In the genomic region with DNA sequence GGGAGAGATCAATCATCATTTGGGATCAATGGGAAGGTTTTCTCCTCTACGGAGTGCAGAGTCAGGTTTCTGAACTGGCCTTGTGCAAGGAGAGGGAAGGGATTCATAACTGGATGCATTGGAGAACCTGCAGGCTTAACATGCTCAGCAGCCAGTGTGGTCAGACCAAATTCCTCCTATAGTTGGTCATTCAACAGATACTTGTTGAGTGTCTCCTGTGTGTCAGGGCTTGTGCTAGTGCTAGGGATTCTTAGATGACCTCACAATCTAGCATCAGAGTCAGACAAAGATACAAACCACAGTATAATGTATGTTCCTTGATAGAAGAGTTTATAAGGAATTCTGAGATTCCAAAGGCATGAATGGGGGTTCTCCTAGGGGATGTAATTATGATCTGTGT, we compare ENCODE assay signal across 15 cellular contexts. TPM values are rescaled to one million over a fixed set of nuclear protein-coding genes. Genes with fewer than 3 reads are reported as not detected.
DNase-seq lines count a peak whose midpoint lies in the region; ATAC-seq and TF ChIP-seq lines count a peak whose summit lies in the region.
"Had no signal": no experiment of that assay in that cellular context is flagged by ENCODE, and none has a peak within 500 bp of the region (broad histone marks: within the 10 kb centered on the region; RNA-seq: fewer than 3 reads in every experiment).

No MANE protein-coding gene starts in this region.

- H3K4me3 ChIP-seq in choroid plexus epithelial cell (ENCODE audit: low read depth, low read length) (no peak overlapping the region), osteoblast (ENCODE audit: insufficient read depth, low read length) (no peak overlapping the region)
- H3K4me3 ChIP-seq: esophagus muscularis mucosa, thoracic aorta had no signal

- in situ Hi-C loops in GM13977 (cut with MboI; ENCODE audit: low pct_unique_long_range_greater_than_20kb, low sequenced_read_pairs, unreplicated experiment): no loop called here

- peaks cover 84% of the 10 kb centered on the region for H4K20me1 ChIP-seq in osteoblast (ENCODE audit: insufficient read depth, low read length)

- H3K4me2 ChIP-seq in osteoblast (ENCODE audit: insufficient read depth, low read length): peak overlapping the region; percentile 33

- H3K27ac ChIP-seq in osteoblast (ENCODE audit: low read depth, low read length): peak overlapping the region; percentile 35
- H3K27ac ChIP-seq: esophagus muscularis mucosa had no signal

- H3K79me2 ChIP-seq in osteoblast (ENCODE audit: insufficient read depth, low read length): peaks cover 80% of the 10 kb centered on the region

- H3K27me3 ChIP-seq in osteoblast (ENCODE audit: insufficient read depth, low read length): no peaks in the 10 kb centered on the region
- H3K27me3 ChIP-seq: esophagus muscularis mucosa had no signal

- DNase-seq in GM03348 (ENCODE audit: low spot score): peak; percentile 68
- peak; percentile 86 for DNase-seq in NCI-H226
- DNase-seq in choroid plexus epithelial cell (ENCODE audit: low read depth): peak; percentile 74
- peak; percentile 95 for DNase-seq in osteoblast (ENCODE audit: insufficient read length, low spot score, missing footprints)
- DNase-seq in activated CD4-positive, alpha-beta T cell treated with anti-CD3 and anti-CD28 coated beads, Interleukin-2, amount 50 U/mL, for 48 hours: no peak
- DNase-seq in GM13977 (ENCODE audit: low spot score): no peak
- DNase-seq: activated naive CD4-positive, alpha-beta T cell treated with anti-CD3 and anti-CD28 coated beads for 36 hours; GDM1; Karpas-422; NCI-H82; stimulated activated CD4-positive, alpha-beta T cell treated with anti-CD3 and anti-CD28 coated beads, Interleukin-2, amount 100 ng/mL, for 24 hours had no signal

- no peaks in the 10 kb centered on the region for H3K36me3 ChIP-seq in osteoblast (ENCODE audit: insufficient read depth, low read length)
- H3K36me3 ChIP-seq: esophagus muscularis mucosa, thoracic aorta had no signal

- H3K4me1 ChIP-seq in osteoblast (ENCODE audit: insufficient read depth, low read length): peaks cover 18% of the 10 kb centered on the region

- no peak overlapping the region for H2AFZ ChIP-seq in osteoblast (ENCODE audit: low read length)

- H3K9me3 ChIP-seq in osteoblast (ENCODE audit: low read depth, low read length): no peaks in the 10 kb centered on the region
- H3K9me3 ChIP-seq: esophagus muscularis mucosa, thoracic aorta had no signal

- TF ChIP-seq CTCF in choroid plexus epithelial cell (conservative IDR thresholded peaks at IDR 0.05; ENCODE audit: low read depth, low read length) (no peak), osteoblast (IDR thresholded peaks at IDR 0.05; ENCODE audit: extremely low read depth, low read depth, low read length) (no peak), GM13977 (IDR thresholded peaks at IDR 0.05; ENCODE audit: extremely low read depth, insufficient read depth, missing control alignments) (no peak)

- ATAC-seq in GM19452 (IDR thresholded peaks at IDR 0.05; ENCODE audit: unreplicated experiment): no peak
- no peak for ATAC-seq in HG03354 (IDR thresholded peaks at IDR 0.05; ENCODE audit: poor library complexity, severe bottlenecking, unreplicated experiment)

RNA-seq across cellular contexts. Expression of a gene that starts 23.9 kb away (rescaled TPM):
- total RNA-seq in osteoblast: 72.5 and 77.1 TPM in 2 replicates

Comparison
In these comparisons a context has a peak if more than half of its experiments do, and no peak if none do; other contexts are left out.
1. DNase-seq: peak in GM03348 (single experiment), NCI-H226 (single experiment), choroid plexus epithelial cell (single experiment) and osteoblast (single experiment); none in activated CD4-positive, alpha-beta T cell treated with anti-CD3 and anti-CD28 coated beads, Interleukin-2, amount 50 U/mL, for 48 hours (0 of 2) and GM13977 (single experiment).